33 cellular contexts compared by ENCODE assay signal in genomic region chr3:40978442-40978841, GRCh38.
"Had no signal": no experiment of that assay in that cellular context is flagged by ENCODE, and none has a peak within 500 bp of the region (broad histone marks: within the 10 kb centered on the region; RNA-seq: fewer than 3 reads in every experiment).

No MANE protein-coding gene starts in this region.

- DNase-seq: Karpas-422, Kasumi-1, KG1, MG63, MM.1S, MV-4-11, NCI-H1048, NCI-H1092, NCI-H1092 treated with DMSO at 0.1 percent for 48 hours, NCI-H1105, NCI-H1105 treated with DMSO at 0.1 percent for 48 hours, NCI-H1417, NCI-H1417 treated with DMSO at 0.1 percent for 48 hours, NCI-H1436, NCI-H1436 treated with DMSO at 0.1 percent for 48 hours, NCI-H146, NCI-H1694, NCI-H1694 treated with DMSO at 0.1 percent for 48 hours, NCI-H187, NCI-H187 treated with DMSO at 0.1 percent for 48 hours, NCI-H1930, NCI-H2029, NCI-H2029 treated with DMSO at 0.1 percent for 48 hours, NCI-H2081, NCI-H2081 treated with DMSO at 0.1 percent for 48 hours, NCI-H2107, NCI-H2171, NCI-H2171 treated with DMSO at 0.1 percent for 48 hours, NCI-H2227 treated with DMSO at 0.1 percent for 48 hours, NCI-H226, NCI-H345, NCI-H446, NCI-H446 treated with DMSO at 0.1 percent for 48 hours had no signal
